19 cellular contexts compared by ENCODE assay signal in genomic region chr20:15449061-15449460, GRCh38.
DNase-seq lines count a peak whose midpoint lies in the region; TF ChIP-seq lines count a peak whose summit lies in the region.
"Had no signal": no experiment of that assay in that cellular context is flagged by ENCODE, and none has a peak within 500 bp of the region (broad histone marks: within the 10 kb centered on the region; RNA-seq: fewer than 3 reads in every experiment).

No MANE protein-coding gene starts in this region.

- TF ChIP-seq CTCF in kidney epithelial cell (IDR thresholded peaks at IDR 0.05; ENCODE audit: insufficient read depth, low read length, poor library complexity, severe bottlenecking) = no peak

- H3K27me3 ChIP-seq in kidney epithelial cell (ENCODE audit: control insufficient read depth, insufficient read depth, low read length) = no peaks in the 10 kb centered on the region
- H3K27me3 ChIP-seq: BLaER1 treated with 17β-estradiol and CSF1 and Interleukin-3, amounts not matched to agents 10 nM and 100 nM had no signal

- in situ Hi-C loops in Caki2 (cut with HindIII; ENCODE audit: low pct_unique_long_range_greater_than_20kb, low sequenced_read_pairs) = no loop called here

- DNase-seq in Caki2 (ENCODE audit: low read depth) (peak; percentile 40), kidney epithelial cell (ENCODE audit: low read depth) (peak; percentile 37), renal cortical epithelial cell (ENCODE audit: low read depth) (peak; percentile 92), cerebellar cortex (ENCODE audit: low spot score) (no peak)
- no peak for DNase-seq in activated CD4-positive, alpha-beta T cell treated with anti-CD3 and anti-CD28 coated beads, Interleukin-2, amount 50 U/mL, for 1 hour
- DNase-seq: AML-193; Caco-2; CD4-positive, alpha-beta T cell; CD8-positive, alpha-beta T cell; DMS 273 treated with DMSO at 0.1 percent for 48 hours; DMS153; DMS53; DMS79; DND-41; EL; GDM1 had no signal

- no peaks in the 10 kb centered on the region for H3K36me3 ChIP-seq in kidney epithelial cell (ENCODE audit: control insufficient read depth, insufficient read depth, low read length)
- H3K36me3 ChIP-seq: BLaER1 treated with 17β-estradiol and CSF1 and Interleukin-3, amounts not matched to agents 10 nM and 100 nM had no signal

- no peak overlapping the region for H3K4me3 ChIP-seq in kidney epithelial cell (ENCODE audit: low read depth, low read length)
- H3K4me3 ChIP-seq: A549; BLaER1 treated with 17β-estradiol and CSF1 and Interleukin-3, amounts not matched to agents 10 nM and 100 nM; GM12878 had no signal

Comparison
In these comparisons a context has a peak if more than half of its experiments do, and no peak if none do; other contexts are left out.
1. DNase-seq: peak in Caki2 (single experiment), kidney epithelial cell (single experiment) and renal cortical epithelial cell (single experiment); none in activated CD4-positive, alpha-beta T cell treated with anti-CD3 and anti-CD28 coated beads, Interleukin-2, amount 50 U/mL, for 1 hour (single experiment) and cerebellar cortex (single experiment).